ENCODE assay signal across 1 cellular context in the genomic region with DNA sequence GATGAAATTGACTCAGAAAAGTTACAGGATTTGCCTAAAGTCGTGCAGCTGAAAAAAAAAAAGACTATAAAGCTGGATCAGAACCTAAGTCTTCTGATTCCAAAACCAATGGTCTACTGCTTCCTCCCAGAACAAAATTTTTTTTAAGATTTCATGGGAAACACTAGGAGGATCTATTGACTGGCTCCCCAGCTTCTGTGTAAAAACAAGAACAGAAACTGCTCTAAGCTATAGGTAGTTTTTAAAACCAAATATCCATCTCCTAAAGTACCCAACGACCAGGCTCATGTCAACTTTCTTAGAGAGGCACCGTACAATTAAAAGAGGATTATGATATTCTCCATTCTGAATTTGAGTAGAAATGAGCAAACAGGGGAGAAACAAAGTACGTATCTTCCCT.
TF ChIP-seq lines count a peak whose summit lies in the region.

No MANE protein-coding gene starts in this region.

TF ChIP-seq in GM23338, 12 proteins besides CTCF, POLR2A, EP300 and RAD21:
- TF ChIP-seq, protein P1, sequence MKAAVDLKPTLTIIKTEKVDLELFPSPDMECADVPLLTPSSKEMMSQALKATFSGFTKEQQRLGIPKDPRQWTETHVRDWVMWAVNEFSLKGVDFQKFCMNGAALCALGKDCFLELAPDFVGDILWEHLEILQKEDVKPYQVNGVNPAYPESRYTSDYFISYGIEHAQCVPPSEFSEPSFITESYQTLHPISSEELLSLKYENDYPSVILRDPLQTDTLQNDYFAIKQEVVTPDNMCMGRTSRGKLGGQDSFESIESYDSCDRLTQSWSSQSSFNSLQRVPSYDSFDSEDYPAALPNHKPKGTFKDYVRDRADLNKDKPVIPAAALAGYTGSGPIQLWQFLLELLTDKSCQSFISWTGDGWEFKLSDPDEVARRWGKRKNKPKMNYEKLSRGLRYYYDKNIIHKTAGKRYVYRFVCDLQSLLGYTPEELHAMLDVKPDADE (IDR thresholded peaks at IDR 0.05) = no peak
- TF ChIP-seq CREB1 (CRISPR knock-in tag; IDR thresholded peaks at IDR 0.05; ENCODE audit: low read depth) (no peak), STAT1 (IDR thresholded peaks at IDR 0.05; ENCODE audit: unreplicated experiment) (no peak), JUNB (IDR thresholded peaks at IDR 0.05; ENCODE audit: unreplicated experiment) (no peak), NANOG (IDR thresholded peaks at IDR 0.05; ENCODE audit: borderline replicate concordance) (no peak), EZH2 (IDR thresholded peaks at IDR 0.05; ENCODE audit: low read depth, unreplicated experiment) (no peak), EZH2phosphoT487 (IDR thresholded peaks at IDR 0.05; ENCODE audit: unreplicated experiment) (no peak), ZNF114 (CRISPR knock-in tag; IDR thresholded peaks at IDR 0.05) (no peak), POLR2AphosphoS5 (IDR thresholded peaks at IDR 0.05; ENCODE audit: low read depth) (no peak), ZNF331 (CRISPR knock-in tag; IDR thresholded peaks at IDR 0.05; ENCODE audit: low read depth) (no peak)
- TF ChIP-seq, protein P2, sequence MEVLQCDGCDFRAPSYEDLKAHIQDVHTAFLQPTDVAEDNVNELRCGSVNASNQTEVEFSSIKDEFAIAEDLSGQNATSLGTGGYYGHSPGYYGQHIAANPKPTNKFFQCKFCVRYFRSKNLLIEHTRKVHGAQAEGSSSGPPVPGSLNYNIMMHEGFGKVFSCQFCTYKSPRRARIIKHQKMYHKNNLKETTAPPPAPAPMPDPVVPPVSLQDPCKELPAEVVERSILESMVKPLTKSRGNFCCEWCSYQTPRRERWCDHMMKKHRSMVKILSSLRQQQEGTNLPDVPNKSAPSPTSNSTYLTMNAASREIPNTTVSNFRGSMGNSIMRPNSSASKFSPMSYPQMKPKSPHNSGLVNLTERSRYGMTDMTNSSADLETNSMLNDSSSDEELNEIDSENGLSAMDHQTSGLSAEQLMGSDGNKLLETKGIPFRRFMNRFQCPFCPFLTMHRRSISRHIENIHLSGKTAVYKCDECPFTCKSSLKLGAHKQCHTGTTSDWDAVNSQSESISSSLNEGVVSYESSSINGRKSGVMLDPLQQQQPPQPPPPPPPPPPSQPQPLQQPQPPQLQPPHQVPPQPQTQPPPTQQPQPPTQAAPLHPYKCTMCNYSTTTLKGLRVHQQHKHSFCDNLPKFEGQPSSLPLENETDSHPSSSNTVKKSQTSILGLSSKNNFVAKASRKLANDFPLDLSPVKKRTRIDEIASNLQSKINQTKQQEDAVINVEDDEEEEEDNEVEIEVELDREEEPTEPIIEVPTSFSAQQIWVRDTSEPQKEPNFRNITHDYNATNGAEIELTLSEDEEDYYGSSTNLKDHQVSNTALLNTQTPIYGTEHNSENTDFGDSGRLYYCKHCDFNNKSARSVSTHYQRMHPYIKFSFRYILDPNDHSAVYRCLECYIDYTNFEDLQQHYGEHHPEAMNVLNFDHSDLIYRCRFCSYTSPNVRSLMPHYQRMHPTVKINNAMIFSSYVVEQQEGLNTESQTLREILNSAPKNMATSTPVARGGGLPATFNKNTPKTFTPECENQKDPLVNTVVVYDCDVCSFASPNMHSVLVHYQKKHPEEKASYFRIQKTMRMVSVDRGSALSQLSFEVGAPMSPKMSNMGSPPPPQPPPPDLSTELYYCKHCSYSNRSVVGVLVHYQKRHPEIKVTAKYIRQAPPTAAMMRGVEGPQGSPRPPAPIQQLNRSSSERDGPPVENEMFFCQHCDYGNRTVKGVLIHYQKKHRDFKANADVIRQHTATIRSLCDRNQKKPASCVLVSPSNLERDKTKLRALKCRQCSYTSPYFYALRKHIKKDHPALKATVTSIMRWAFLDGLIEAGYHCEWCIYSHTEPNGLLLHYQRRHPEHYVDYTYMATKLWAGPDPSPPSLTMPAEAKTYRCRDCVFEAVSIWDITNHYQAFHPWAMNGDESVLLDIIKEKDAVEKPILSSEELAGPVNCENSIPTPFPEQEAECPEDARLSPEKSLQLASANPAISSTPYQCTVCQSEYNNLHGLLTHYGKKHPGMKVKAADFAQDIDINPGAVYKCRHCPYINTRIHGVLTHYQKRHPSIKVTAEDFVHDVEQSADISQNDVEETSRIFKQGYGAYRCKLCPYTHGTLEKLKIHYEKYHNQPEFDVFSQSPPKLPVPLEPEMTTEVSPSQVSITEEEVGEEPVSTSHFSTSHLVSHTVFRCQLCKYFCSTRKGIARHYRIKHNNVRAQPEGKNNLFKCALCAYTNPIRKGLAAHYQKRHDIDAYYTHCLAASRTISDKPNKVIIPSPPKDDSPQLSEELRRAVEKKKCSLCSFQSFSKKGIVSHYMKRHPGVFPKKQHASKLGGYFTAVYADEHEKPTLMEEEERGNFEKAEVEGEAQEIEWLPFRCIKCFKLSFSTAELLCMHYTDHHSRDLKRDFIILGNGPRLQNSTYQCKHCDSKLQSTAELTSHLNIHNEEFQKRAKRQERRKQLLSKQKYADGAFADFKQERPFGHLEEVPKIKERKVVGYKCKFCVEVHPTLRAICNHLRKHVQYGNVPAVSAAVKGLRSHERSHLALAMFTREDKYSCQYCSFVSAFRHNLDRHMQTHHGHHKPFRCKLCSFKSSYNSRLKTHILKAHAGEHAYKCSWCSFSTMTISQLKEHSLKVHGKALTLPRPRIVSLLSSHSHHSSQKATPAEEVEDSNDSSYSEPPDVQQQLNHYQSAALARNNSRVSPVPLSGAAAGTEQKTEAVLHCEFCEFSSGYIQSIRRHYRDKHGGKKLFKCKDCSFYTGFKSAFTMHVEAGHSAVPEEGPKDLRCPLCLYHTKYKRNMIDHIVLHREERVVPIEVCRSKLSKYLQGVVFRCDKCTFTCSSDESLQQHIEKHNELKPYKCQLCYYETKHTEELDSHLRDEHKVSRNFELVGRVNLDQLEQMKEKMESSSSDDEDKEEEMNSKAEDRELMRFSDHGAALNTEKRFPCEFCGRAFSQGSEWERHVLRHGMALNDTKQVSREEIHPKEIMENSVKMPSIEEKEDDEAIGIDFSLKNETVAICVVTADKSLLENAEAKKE (CRISPR knock-in tag; IDR thresholded peaks at IDR 0.05) = no peak
- TF ChIP-seq, protein P3, sequence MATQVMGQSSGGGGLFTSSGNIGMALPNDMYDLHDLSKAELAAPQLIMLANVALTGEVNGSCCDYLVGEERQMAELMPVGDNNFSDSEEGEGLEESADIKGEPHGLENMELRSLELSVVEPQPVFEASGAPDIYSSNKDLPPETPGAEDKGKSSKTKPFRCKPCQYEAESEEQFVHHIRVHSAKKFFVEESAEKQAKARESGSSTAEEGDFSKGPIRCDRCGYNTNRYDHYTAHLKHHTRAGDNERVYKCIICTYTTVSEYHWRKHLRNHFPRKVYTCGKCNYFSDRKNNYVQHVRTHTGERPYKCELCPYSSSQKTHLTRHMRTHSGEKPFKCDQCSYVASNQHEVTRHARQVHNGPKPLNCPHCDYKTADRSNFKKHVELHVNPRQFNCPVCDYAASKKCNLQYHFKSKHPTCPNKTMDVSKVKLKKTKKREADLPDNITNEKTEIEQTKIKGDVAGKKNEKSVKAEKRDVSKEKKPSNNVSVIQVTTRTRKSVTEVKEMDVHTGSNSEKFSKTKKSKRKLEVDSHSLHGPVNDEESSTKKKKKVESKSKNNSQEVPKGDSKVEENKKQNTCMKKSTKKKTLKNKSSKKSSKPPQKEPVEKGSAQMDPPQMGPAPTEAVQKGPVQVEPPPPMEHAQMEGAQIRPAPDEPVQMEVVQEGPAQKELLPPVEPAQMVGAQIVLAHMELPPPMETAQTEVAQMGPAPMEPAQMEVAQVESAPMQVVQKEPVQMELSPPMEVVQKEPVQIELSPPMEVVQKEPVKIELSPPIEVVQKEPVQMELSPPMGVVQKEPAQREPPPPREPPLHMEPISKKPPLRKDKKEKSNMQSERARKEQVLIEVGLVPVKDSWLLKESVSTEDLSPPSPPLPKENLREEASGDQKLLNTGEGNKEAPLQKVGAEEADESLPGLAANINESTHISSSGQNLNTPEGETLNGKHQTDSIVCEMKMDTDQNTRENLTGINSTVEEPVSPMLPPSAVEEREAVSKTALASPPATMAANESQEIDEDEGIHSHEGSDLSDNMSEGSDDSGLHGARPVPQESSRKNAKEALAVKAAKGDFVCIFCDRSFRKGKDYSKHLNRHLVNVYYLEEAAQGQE (IDR thresholded peaks at IDR 0.05; ENCODE audit: unreplicated experiment) = no peak
